Comparison of ENCODE assay signal across 15 cellular contexts in genomic region chr10:118310822-118311221, GRCh38. TPM values are rescaled to one million over a fixed set of nuclear protein-coding genes. Genes with fewer than 3 reads are reported as not detected.
DNase-seq lines count a peak whose midpoint lies in the region; ATAC-seq and TF ChIP-seq lines count a peak whose summit lies in the region.
"Had no signal": no experiment of that assay in that cellular context is flagged by ENCODE, and none has a peak within 500 bp of the region (broad histone marks: within the 10 kb centered on the region; RNA-seq: fewer than 3 reads in every experiment).

No MANE protein-coding gene starts in this region.

- H3K9me2 ChIP-seq in GM23248 (ENCODE audit: insufficient read depth) = no peaks in the 10 kb centered on the region

- DNase-seq in GM23248 = peak; percentile 34
- peak; percentile 9 for DNase-seq in astrocyte of the spinal cord (ENCODE audit: low read depth, low spot score)
- peak; percentile 8 for DNase-seq in hepatic stellate cell (ENCODE audit: low spot score)
- no peak for DNase-seq in upper lobe of left lung
- no peak for DNase-seq in occipital lobe (lab: John Stamatoyannopoulos, UW)
- DNase-seq: activated T-cell treated with anti-CD3 and anti-CD28 coated beads, Interleukin-2, amount 50 U/mL, for 48 hours; cortex of kidney; DMS 273 treated with DMSO at 0.1 percent for 48 hours; left cardiac atrium; NCI-H187 had no signal

- H3K9me3 ChIP-seq in GM23248 (ENCODE audit: low read depth) (no peaks in the 10 kb centered on the region), upper lobe of left lung (no peaks in the 10 kb centered on the region)
- H3K9me3 ChIP-seq: gastroesophageal sphincter had no signal

- ATAC-seq in upper lobe of left lung (ENCODE audit: low FRiP score in 2 of 2) = no peak
- ATAC-seq in HG03045 (IDR thresholded peaks at IDR 0.05; ENCODE audit: unreplicated experiment) = no peak
- ATAC-seq in HG03571 (IDR thresholded peaks at IDR 0.05; ENCODE audit: unreplicated experiment) = no peak
- ATAC-seq: gastroesophageal sphincter, K562, left cardiac atrium had no signal

- H3K4me3 ChIP-seq in GM23248 (no peak overlapping the region), astrocyte of the spinal cord (ENCODE audit: low read depth, low read length) (no peak overlapping the region), upper lobe of left lung (no peak overlapping the region)
- H3K4me3 ChIP-seq: gastroesophageal sphincter, K562 had no signal

- TF ChIP-seq CTCF in astrocyte of the spinal cord (IDR thresholded peaks at IDR 0.05; ENCODE audit: low read depth, low read length) = no peak
- TF ChIP-seq CTCF in upper lobe of left lung (IDR thresholded peaks at IDR 0.05) = no peak

- H3K36me3 ChIP-seq in GM23248 (ENCODE audit: low read depth) = peaks cover 16% of the 10 kb centered on the region
- peaks cover 0 to 54% (median 15%) of the 10 kb centered on the region in 4 donors for H3K36me3 ChIP-seq in upper lobe of left lung

- no peak for TF ChIP-seq POLR2A in upper lobe of left lung (IDR thresholded peaks at IDR 0.05)

- H2AFZ ChIP-seq in GM23248 = no peak overlapping the region

- 12 to 16% methylated on average over 2 of the region's 2 CpGs for WGBS in GM23248 (ENCODE audit: low coverage in 1 of 2, low lambda C conversion rate in 2 of 2, missing lambda C conversion rate in 2 of 2), 2 experiments
- 30% methylated on average over 2 of the region's 2 CpGs for WGBS in upper lobe of left lung, 2 donors

- H3K27me3 ChIP-seq in GM23248 (replicated peaks; ENCODE audit: insufficient read depth) (no peaks in the 10 kb centered on the region), upper lobe of left lung (no peaks in the 10 kb centered on the region)
- H3K27me3 ChIP-seq: gastroesophageal sphincter had no signal

- no peaks in the 10 kb centered on the region for H3F3A ChIP-seq in GM23248 (ENCODE audit: insufficient read depth)

- H3K4me2 ChIP-seq in GM23248 (ENCODE audit: unreplicated experiment) = no peak overlapping the region

- no peaks in the 10 kb centered on the region for H4K20me1 ChIP-seq in GM23248 (ENCODE audit: insufficient read depth)

- in situ Hi-C loops in GM23248 (cut with MboI) (no loop called here), astrocyte of the spinal cord (cut with HindIII; ENCODE audit: low sequenced_read_pairs) (no loop called here)

- H3K27ac ChIP-seq in GM23248 = no peak overlapping the region
- H3K27ac ChIP-seq in upper lobe of left lung = peak overlapping the region in 3 of 4 donors; percentile 18 to 68 (median 21)
- H3K27ac ChIP-seq: C4-2B, gastroesophageal sphincter had no signal

- no peak for TF ChIP-seq EP300 in upper lobe of left lung (IDR thresholded peaks at IDR 0.05)

- H3K9ac ChIP-seq in GM23248 = no peak overlapping the region

- H3K4me1 ChIP-seq in GM23248 (ENCODE audit: insufficient read depth) (peaks cover 9% of the 10 kb centered on the region; the same call in 1 of the 2 replicates), upper lobe of left lung (peaks cover 0 to 14% (median 12%) of the 10 kb centered on the region in 4 donors)

- H3K79me2 ChIP-seq in GM23248 (ENCODE audit: insufficient read depth) = 0 out of 2 replicates have a peak, but pooled peaks cover 3% of the 10 kb centered on the region

RNA-seq across cellular contexts. Expression of gene FAM204A, which starts 31.3 kb away (rescaled TPM):
- 54.6 and 71.8 TPM in 2 replicates for total RNA-seq in GM23248 (2014; rRNA removed; shearing (Covaris generic))
- 87.2 and 90.0 TPM in 2 replicates for polyA plus RNA-seq in GM23248 (2016; fragmentation: Nextera tagmentation; extraction: Ambion mirVana)
- 10 to 100 TPM; 22.0 to 63.6 (median 44.0) TPM for total RNA-seq in upper lobe of left lung
- total RNA-seq in occipital lobe = 53.8 TPM

Comparison
In these comparisons a context has a peak if more than half of its experiments do, and no peak if none do; other contexts are left out.
1. DNase-seq: peak in GM23248 (single experiment), astrocyte of the spinal cord (single experiment) and hepatic stellate cell (single experiment); none in upper lobe of left lung (0 of 2) and occipital lobe (single experiment).